19 cellular contexts compared by ENCODE assay signal in genomic region chr12:104482113-104482512, GRCh38. TPM values are rescaled to one million over a fixed set of nuclear protein-coding genes. Genes with fewer than 3 reads are reported as not detected.
DNase-seq lines count a peak whose midpoint lies in the region; ATAC-seq and TF ChIP-seq lines count a peak whose summit lies in the region.
"Had no signal": no experiment of that assay in that cellular context is flagged by ENCODE, and none has a peak within 500 bp of the region (broad histone marks: within the 10 kb centered on the region; RNA-seq: fewer than 3 reads in every experiment).

No MANE protein-coding gene starts in this region.

- H3K27me3 ChIP-seq in KMS-11 (ENCODE audit: insufficient read depth, low read depth) (no peaks in the 10 kb centered on the region), thymus (ENCODE audit: control insufficient read depth, insufficient read depth) (no peaks in the 10 kb centered on the region), MG63 (no peaks in the 10 kb centered on the region)
- H3K27me3 ChIP-seq: ovary had no signal

- no peak for ATAC-seq in GM21515 (IDR thresholded peaks at IDR 0.05; ENCODE audit: unreplicated experiment)
- ATAC-seq: sciatic nerve had no signal

- DNase-seq in stimulated activated CD4-positive, alpha-beta T cell treated with anti-CD3 and anti-CD28 coated beads, Interleukin-15, amount 100 ng/mL, for 24 hours: peak; percentile 26
- DNase-seq in stimulated activated CD4-positive, alpha-beta T cell treated with anti-CD3 and anti-CD28 coated beads, Interleukin-2, amount 100 ng/mL, for 48 hours: no peak
- no peak for DNase-seq in activated T-helper 1 cell treated with anti-CD3 and anti-CD28 coated beads, Interleukin-12 subunit alpha, Interleukin-12 subunit beta, Interleukin-2, Interleukin-4 antibody, amounts not matched to agents 30 ng/mL and 10 ng/mL and 1 ng/mL, durations not matched to agents 14 hours and 24 hours and 36 hours (ENCODE audit: low spot score)
- no peak for DNase-seq in MG63
- DNase-seq in anterior cingulate cortex (lab: John Stamatoyannopoulos, UW): no peak
- DNase-seq: H7, islet precursor cell, NCI-H1417, NCI-H69, OCI-M1, SHP77 treated with DMSO at 0.1 percent for 48 hours had no signal

- H3K27ac Mint-ChIP-seq in activated T-helper 1 cell treated with anti-CD3 and anti-CD28 coated beads, Interleukin-12 subunit alpha, Interleukin-12 subunit beta, Interleukin-2, Interleukin-4 antibody, amounts not matched to agents 30 ng/mL and 10 ng/mL and 1 ng/mL, durations not matched to agents 14 hours and 24 hours and 36 hours: peak overlapping the region; percentile 62
- H3K27ac Mint-ChIP-seq: stimulated activated naive CD8-positive, alpha-beta T cell treated with anti-CD3 and anti-CD28 coated beads, Interleukin-15, Interleukin-2, amounts not matched to agents 100 ng/mL and 50 ng/mL, for 24 hours; type B pancreatic cell had no signal

- H3K9ac ChIP-seq in KMS-11: no peak overlapping the region

- peaks cover 99% of the 10 kb centered on the region for H3K4me1 Mint-ChIP-seq in activated T-helper 1 cell treated with anti-CD3 and anti-CD28 coated beads, Interleukin-12 subunit alpha, Interleukin-12 subunit beta, Interleukin-2, Interleukin-4 antibody, amounts not matched to agents 30 ng/mL and 10 ng/mL and 1 ng/mL, durations not matched to agents 14 hours and 24 hours and 36 hours (ENCODE audit: low read depth)

- intact Hi-C loops in activated T-helper 1 cell treated with anti-CD3 and anti-CD28 coated beads, Interleukin-12 subunit alpha, Interleukin-12 subunit beta, Interleukin-2, Interleukin-4 antibody, amounts not matched to agents 30 ng/mL and 10 ng/mL and 1 ng/mL, durations not matched to agents 14 hours and 24 hours and 36 hours (cut with micrococcal nuclease): no loop called here

- WGBS in thymus: 3% methylated on average over 4 of the region's 4 CpGs

- peaks cover 44% of the 10 kb centered on the region for H3K36me3 Mint-ChIP-seq in activated T-helper 1 cell treated with anti-CD3 and anti-CD28 coated beads, Interleukin-12 subunit alpha, Interleukin-12 subunit beta, Interleukin-2, Interleukin-4 antibody, amounts not matched to agents 30 ng/mL and 10 ng/mL and 1 ng/mL, durations not matched to agents 14 hours and 24 hours and 36 hours (ENCODE audit: low read depth)

- no peaks in the 10 kb centered on the region for H4K20me1 ChIP-seq in KMS-11 (ENCODE audit: insufficient read depth)

- no peak overlapping the region for H3K27ac ChIP-seq in KMS-11
- peak overlapping the region; percentile 1 for H3K27ac ChIP-seq in thymus (ENCODE audit: low read depth)
- H3K27ac ChIP-seq: ovary had no signal

- no peaks in the 10 kb centered on the region for H3K9me3 Mint-ChIP-seq in activated T-helper 1 cell treated with anti-CD3 and anti-CD28 coated beads, Interleukin-12 subunit alpha, Interleukin-12 subunit beta, Interleukin-2, Interleukin-4 antibody, amounts not matched to agents 30 ng/mL and 10 ng/mL and 1 ng/mL, durations not matched to agents 14 hours and 24 hours and 36 hours
- H3K9me3 Mint-ChIP-seq: stimulated activated naive CD8-positive, alpha-beta T cell treated with anti-CD3 and anti-CD28 coated beads, Interleukin-15, Interleukin-2, amounts not matched to agents 100 ng/mL and 50 ng/mL, for 24 hours had no signal

- peak overlapping the region; percentile 61 for H3K4me3 Mint-ChIP-seq in activated T-helper 1 cell treated with anti-CD3 and anti-CD28 coated beads, Interleukin-12 subunit alpha, Interleukin-12 subunit beta, Interleukin-2, Interleukin-4 antibody, amounts not matched to agents 30 ng/mL and 10 ng/mL and 1 ng/mL, durations not matched to agents 14 hours and 24 hours and 36 hours
- H3K4me3 Mint-ChIP-seq: stimulated activated naive CD8-positive, alpha-beta T cell treated with anti-CD3 and anti-CD28 coated beads, Interleukin-15, Interleukin-2, amounts not matched to agents 100 ng/mL and 50 ng/mL, for 24 hours; type B pancreatic cell had no signal

- H3K36me3 ChIP-seq in KMS-11 (ENCODE audit: insufficient read depth) (no peaks in the 10 kb centered on the region), thymus (ENCODE audit: control insufficient read depth, insufficient read depth) (peaks cover 4% of the 10 kb centered on the region), MG63 (no peaks in the 10 kb centered on the region)
- H3K36me3 ChIP-seq: ovary had no signal

- no peaks in the 10 kb centered on the region; the same call in 1 of the 2 replicates for H3K79me2 ChIP-seq in KMS-11 (ENCODE audit: insufficient read depth, low read depth)

- peak overlapping the region; percentile 3; the same call in 1 of the 2 replicates for H3K4me2 ChIP-seq in KMS-11

- H3K4me3 ChIP-seq in KMS-11 (IDR thresholded peaks at IDR 0.05; ENCODE audit: insufficient read depth, low read depth, low read length) (no peak overlapping the region), thymus (ENCODE audit: low read length) (no peak overlapping the region), MG63 (no peak overlapping the region)
- H3K4me3 ChIP-seq: lung, ovary had no signal

- no peaks in the 10 kb centered on the region for H3K9me3 ChIP-seq in thymus (ENCODE audit: control insufficient read depth)
- H3K9me3 ChIP-seq in MG63: no peaks in the 10 kb centered on the region
- H3K9me3 ChIP-seq: ovary had no signal

- TF ChIP-seq CTCF in KMS-11 (conservative IDR thresholded peaks at IDR 0.05; ENCODE audit: low read depth, low read length): no peak

- no peak overlapping the region for H2AFZ ChIP-seq in KMS-11 (ENCODE audit: low read depth)

- no peaks in the 10 kb centered on the region for H3K27me3 Mint-ChIP-seq in activated T-helper 1 cell treated with anti-CD3 and anti-CD28 coated beads, Interleukin-12 subunit alpha, Interleukin-12 subunit beta, Interleukin-2, Interleukin-4 antibody, amounts not matched to agents 30 ng/mL and 10 ng/mL and 1 ng/mL, durations not matched to agents 14 hours and 24 hours and 36 hours (ENCODE audit: insufficient read depth)
- H3K27me3 Mint-ChIP-seq: stimulated activated naive CD8-positive, alpha-beta T cell treated with anti-CD3 and anti-CD28 coated beads, Interleukin-15, Interleukin-2, amounts not matched to agents 100 ng/mL and 50 ng/mL, for 24 hours; type B pancreatic cell had no signal

- peaks cover 67% of the 10 kb centered on the region for H3K4me1 ChIP-seq in KMS-11 (ENCODE audit: low read depth, poor library complexity, severe bottlenecking)
- peaks cover 76% of the 10 kb centered on the region for H3K4me1 ChIP-seq in thymus (ENCODE audit: control insufficient read depth, insufficient read depth, low read length)

RNA-seq across cellular contexts. Expression of gene CHST11, which starts 25.4 kb away (rescaled TPM):
- total RNA-seq in activated T-helper 1 cell treated with anti-CD3 and anti-CD28 coated beads, Interleukin-12 subunit alpha, Interleukin-12 subunit beta, Interleukin-2, Interleukin-4 antibody, amounts not matched to agents 30 ng/mL and 10 ng/mL and 1 ng/mL, durations not matched to agents 14 hours and 24 hours and 36 hours: 69.8 and 70.7 TPM in 2 replicates
- polyA plus RNA-seq in thymus: 6.7 TPM
- 0.07 and 0.13 TPM in 2 replicates for total RNA-seq in MG63 (2014; rRNA removed; shearing (Covaris generic); ENCODE audit: low replicate concordance)

Comparison
In these comparisons a context has a peak if more than half of its experiments do, and no peak if none do; other contexts are left out.
1. RNA of gene CHST11, which starts 25.4 kb away (total RNA-seq): 69.8 to 70.7 TPM in activated T-helper 1 cell treated with anti-CD3 and anti-CD28 coated beads, Interleukin-12 subunit alpha, Interleukin-12 subunit beta, Interleukin-2, Interleukin-4 antibody, amounts not matched to agents 30 ng/mL and 10 ng/mL and 1 ng/mL, durations not matched to agents 14 hours and 24 hours and 36 hours; 0.07 to 0.13 TPM in MG63; every median in the first group is over 10 times any median in the second.